Comparison of ENCODE assay signal across 1 cellular context in genomic region chr3:38636881-38637280, GRCh38.
TF ChIP-seq lines count a peak whose summit lies in the region.

No MANE protein-coding gene starts in this region.

TF ChIP-seq in H1, 55 proteins besides CTCF, POLR2A, EP300 and RAD21:
- TF ChIP-seq HDAC2 (IDR thresholded peaks at IDR 0.05; ENCODE audit: borderline replicate concordance in 1 of 2, low read depth in 2 of 2, low read length in 2 of 2) (no peak), CTBP2 (IDR thresholded peaks at IDR 0.05; ENCODE audit: borderline replicate concordance, insufficient read depth, insufficient read length, low read length) (no peak), BACH1 (IDR thresholded peaks at IDR 0.05; ENCODE audit: low read length) (no peak), PHF8 (conservative IDR thresholded peaks at IDR 0.05; ENCODE audit: low read depth, low read length) (no peak), CBX8 (IDR thresholded peaks at IDR 0.05; ENCODE audit: borderline replicate concordance, low read depth, low read length) (no peak), FOSL1 (IDR thresholded peaks at IDR 0.05; ENCODE audit: insufficient read depth, low read depth, low read length) (no peak), CHD1 (IDR thresholded peaks at IDR 0.05; ENCODE audit: low read depth, low read length) (no peak), SP4 (IDR thresholded peaks at IDR 0.05; ENCODE audit: low read length) (no peak), NRF1 (IDR thresholded peaks at IDR 0.05; ENCODE audit: low read depth, low read length) (no peak), JUND (IDR thresholded peaks at IDR 0.05; ENCODE audit: low read length) (no peak), MAX (IDR thresholded peaks at IDR 0.05) (no peak)
- TF ChIP-seq, protein P1, sequence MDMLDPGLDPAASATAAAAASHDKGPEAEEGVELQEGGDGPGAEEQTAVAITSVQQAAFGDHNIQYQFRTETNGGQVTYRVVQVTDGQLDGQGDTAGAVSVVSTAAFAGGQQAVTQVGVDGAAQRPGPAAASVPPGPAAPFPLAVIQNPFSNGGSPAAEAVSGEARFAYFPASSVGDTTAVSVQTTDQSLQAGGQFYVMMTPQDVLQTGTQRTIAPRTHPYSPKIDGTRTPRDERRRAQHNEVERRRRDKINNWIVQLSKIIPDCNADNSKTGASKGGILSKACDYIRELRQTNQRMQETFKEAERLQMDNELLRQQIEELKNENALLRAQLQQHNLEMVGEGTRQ (IDR thresholded peaks at IDR 0.05; ENCODE audit: low read length) = no peak
TF ChIP-seq in H1: peak in this region for 0.
